In genomic region chr4:11543710-11544109, GRCh38 we compare ENCODE assay signal across 11 cellular contexts.
DNase-seq lines count a peak whose midpoint lies in the region; ATAC-seq and TF ChIP-seq lines count a peak whose summit lies in the region.
"Had no signal": no experiment of that assay in that cellular context is flagged by ENCODE, and none has a peak within 500 bp of the region (broad histone marks: within the 10 kb centered on the region; RNA-seq: fewer than 3 reads in every experiment).

No MANE protein-coding gene starts in this region.

- TF ChIP-seq EP300 in neural cell (conservative IDR thresholded peaks at IDR 0.05; ENCODE audit: poor library complexity, severe bottlenecking): no peak
- no peak for TF ChIP-seq EP300 in sigmoid colon (IDR thresholded peaks at IDR 0.05)

- no peak overlapping the region for H3K9ac ChIP-seq in neural cell (ENCODE audit: low read length)

- H3K27me3 ChIP-seq in neural cell (ENCODE audit: insufficient read depth, low read depth, low read length) (no peaks in the 10 kb centered on the region), sigmoid colon (no peaks in the 10 kb centered on the region)

- H3K9me3 ChIP-seq in neural cell (ENCODE audit: low read length) (no peaks in the 10 kb centered on the region), sigmoid colon (no peaks in the 10 kb centered on the region)

- DNase-seq in GDM1 (lab: John Stamatoyannopoulos, UW) (peak; percentile 3), RPMI7951 (ENCODE audit: low read depth) (peak; percentile 3), fibroblast of villous mesenchyme (ENCODE audit: low read depth) (peak; percentile 40), D341Med (ENCODE audit: low spot score) (no peak), sigmoid colon (no peak), NCI-H1048 (lab: John Stamatoyannopoulos, UW) (no peak)
- DNase-seq: activated CD8-positive, alpha-beta memory T cell treated with anti-CD3 and anti-CD28 coated beads, Interleukin-2, amount 50 U/mL, for 4 hours; Karpas-422; NCI-H82 had no signal

- H2AFZ ChIP-seq in neural cell (ENCODE audit: low read depth, low read length): peak overlapping the region; percentile 8

- H3K4me3 ChIP-seq in fibroblast of villous mesenchyme (ENCODE audit: low read depth, low read length) (no peak overlapping the region), neural cell (ENCODE audit: low read length) (no peak overlapping the region), sigmoid colon (no peak overlapping the region)

- intact Hi-C loops in sigmoid colon (cut with DNase I): no loop called here

- WGBS in sigmoid colon, 2 donors: 41 to 43% methylated on average over 2 of the region's 2 CpGs

- H3K27ac ChIP-seq in neural cell (ENCODE audit: low read length): no peak overlapping the region
- peak overlapping the region in 1 of 4 donors; percentile 25 for H3K27ac ChIP-seq in sigmoid colon

- H3K9me2 ChIP-seq in neural cell (ENCODE audit: insufficient read depth, low read length): no peaks in the 10 kb centered on the region

- H3K4me2 ChIP-seq in neural cell (ENCODE audit: low read length): no peak overlapping the region

- ATAC-seq in HG03460 (IDR thresholded peaks at IDR 0.05; ENCODE audit: unreplicated experiment): no peak

- H3K36me3 ChIP-seq in neural cell (ENCODE audit: insufficient read depth, low read length) (no peaks in the 10 kb centered on the region), sigmoid colon (no peaks in the 10 kb centered on the region)

- H3K79me2 ChIP-seq in neural cell (replicated peaks; ENCODE audit: insufficient read depth, low read length): no peaks in the 10 kb centered on the region

- TF ChIP-seq RAD21 in neural cell (conservative IDR thresholded peaks at IDR 0.05): no peak

- no peaks in the 10 kb centered on the region for H4K20me1 ChIP-seq in neural cell (ENCODE audit: insufficient read depth)

- no peaks in the 10 kb centered on the region for H3K4me1 ChIP-seq in sigmoid colon

- no peak for TF ChIP-seq POLR2A in sigmoid colon (IDR thresholded peaks at IDR 0.05)

- no peak for TF ChIP-seq CTCF in fibroblast of villous mesenchyme (IDR thresholded peaks at IDR 0.05; ENCODE audit: insufficient read depth, low read depth, low read length)
- TF ChIP-seq CTCF in neural cell (IDR thresholded peaks at IDR 0.05; ENCODE audit: poor library complexity, severe bottlenecking): no peak
- no peak for TF ChIP-seq CTCF in sigmoid colon (IDR thresholded peaks at IDR 0.05)

- H3F3A ChIP-seq in neural cell (ENCODE audit: insufficient read depth, low read length, poor library complexity, severe bottlenecking): no peaks in the 10 kb centered on the region

TF ChIP-seq in neural cell, 6 proteins besides CTCF, POLR2A, EP300 and RAD21:
- TF ChIP-seq POLR2AphosphoS5 (IDR thresholded peaks at IDR 0.05) (no peak), TAF1 (IDR thresholded peaks at IDR 0.05; ENCODE audit: low read depth) (no peak), EZH2 (IDR thresholded peaks at IDR 0.05; ENCODE audit: borderline replicate concordance, insufficient read depth, low read length, poor library complexity, severe bottlenecking) (no peak), REST (IDR thresholded peaks at IDR 0.05; ENCODE audit: borderline replicate concordance) (no peak), SMC3 (conservative IDR thresholded peaks at IDR 0.05; ENCODE audit: poor library complexity) (no peak), MXI1 (conservative IDR thresholded peaks at IDR 0.05; ENCODE audit: poor library complexity, severe bottlenecking) (no peak)

Comparison
In these comparisons a context has a peak if more than half of its experiments do, and no peak if none do; other contexts are left out.
1. DNase-seq: peak in GDM1 (single experiment), RPMI7951 (single experiment) and fibroblast of villous mesenchyme (single experiment); none in D341Med (single experiment), sigmoid colon (single experiment) and NCI-H1048 (single experiment).